In genomic region chr20:63521602-63522001, GRCh38 we compare ENCODE assay signal across 9 cellular contexts. TPM values are rescaled to one million over a fixed set of nuclear protein-coding genes. Genes with fewer than 3 reads are reported as not detected.
DNase-seq lines count a peak whose midpoint lies in the region; ATAC-seq and TF ChIP-seq lines count a peak whose summit lies in the region.
"Had no signal": no experiment of that assay in that cellular context is flagged by ENCODE, and none has a peak within 500 bp of the region (broad histone marks: within the 10 kb centered on the region; RNA-seq: fewer than 3 reads in every experiment).

No MANE protein-coding gene starts in this region.

- peaks cover 12% of the 10 kb centered on the region for H3K79me1 ChIP-seq in mesendoderm (ENCODE audit: low read length)

- H3K9ac ChIP-seq in mesendoderm (ENCODE audit: low read length) = peak overlapping the region; percentile 97

- H2BK120ac ChIP-seq in mesendoderm (ENCODE audit: low read depth, low read length) = no peak overlapping the region

- peaks cover 5% of the 10 kb centered on the region for H3K4me1 Mint-ChIP-seq in activated naive CD4-positive, alpha-beta T cell treated with anti-CD3 and anti-CD28 coated beads, Interleukin-2, amount 50 U/mL, for 24 hours

- H3K27me3 ChIP-seq in mesendoderm (ENCODE audit: insufficient read depth, low read length, poor library complexity) = no peaks in the 10 kb centered on the region

- peaks cover 4% of the 10 kb centered on the region for H3K79me2 ChIP-seq in mesendoderm (ENCODE audit: control insufficient read depth, insufficient read depth, low read length)

- H2BK15ac ChIP-seq in mesendoderm (replicated peaks; ENCODE audit: low read depth) = no peak overlapping the region

- no peaks in the 10 kb centered on the region for H3K27me3 Mint-ChIP-seq in activated naive CD4-positive, alpha-beta T cell treated with anti-CD3 and anti-CD28 coated beads, Interleukin-2, amount 50 U/mL, for 24 hours

- no peaks in the 10 kb centered on the region for H3K9me3 Mint-ChIP-seq in activated naive CD4-positive, alpha-beta T cell treated with anti-CD3 and anti-CD28 coated beads, Interleukin-2, amount 50 U/mL, for 24 hours

- no CpG with 5 or more reads among the region's 23 CpGs for WGBS in mesendoderm (ENCODE audit: extremely low coverage, insufficient coverage, low lambda C conversion rate)
- WGBS in urinary bladder = 20% methylated on average over 23 of the region's 23 CpGs

- no peak overlapping the region for H3K4ac ChIP-seq in mesendoderm (ENCODE audit: low read depth, low read length)

- H4K5ac ChIP-seq in mesendoderm (ENCODE audit: low read length) = no peak overlapping the region

- no peak overlapping the region for H3K23ac ChIP-seq in mesendoderm (ENCODE audit: low read length)

- H3K18ac ChIP-seq in mesendoderm (ENCODE audit: low read length) = peak overlapping the region; percentile 8

- no peaks in the 10 kb centered on the region for H3K4me1 ChIP-seq in mesendoderm (ENCODE audit: control insufficient read depth, low read depth, low read length)
- peaks cover 1% of the 10 kb centered on the region for H3K4me1 ChIP-seq in urinary bladder (ENCODE audit: insufficient read depth)

- no peak for ATAC-seq in HG02970 (IDR thresholded peaks at IDR 0.05; ENCODE audit: low FRiP score, unreplicated experiment)

- no peak for DNase-seq in activated naive CD4-positive, alpha-beta T cell treated with Interleukin-2 at 50 U/mL for 16 hours
- DNase-seq in coronary artery (ENCODE audit: low spot score) (no peak), mesendoderm (no peak), ecto neural progenitor cell (ENCODE audit: low spot score) (no peak), GM03348 (ENCODE audit: low spot score) (no peak)
- DNase-seq: NCI-H524 treated with DMSO at 0.1 percent for 48 hours had no signal

- no peak overlapping the region for H3K27ac Mint-ChIP-seq in activated naive CD4-positive, alpha-beta T cell treated with anti-CD3 and anti-CD28 coated beads, Interleukin-2, amount 50 U/mL, for 24 hours

- peak overlapping the region; percentile 85 for H3K4me3 Mint-ChIP-seq in activated naive CD4-positive, alpha-beta T cell treated with anti-CD3 and anti-CD28 coated beads, Interleukin-2, amount 50 U/mL, for 24 hours

- peaks cover 9% of the 10 kb centered on the region for H3K36me3 Mint-ChIP-seq in activated naive CD4-positive, alpha-beta T cell treated with anti-CD3 and anti-CD28 coated beads, Interleukin-2, amount 50 U/mL, for 24 hours

- peak overlapping the region; percentile 95 for H3K56ac ChIP-seq in mesendoderm (ENCODE audit: low read length)

- no peaks in the 10 kb centered on the region for H3K36me3 ChIP-seq in mesendoderm (ENCODE audit: control insufficient read depth, insufficient read depth, low read length)
- H3K36me3 ChIP-seq in urinary bladder (ENCODE audit: insufficient read depth) = no peaks in the 10 kb centered on the region

- peak overlapping the region; percentile 96 for H3K4me2 ChIP-seq in mesendoderm (ENCODE audit: low read length)

- no peak overlapping the region for H2BK5ac ChIP-seq in mesendoderm (ENCODE audit: low read length)

- TF ChIP-seq CTCF in coronary artery (IDR thresholded peaks at IDR 0.05) = no peak

- H3K27ac ChIP-seq in coronary artery = peak overlapping the region in 1 of 2 donors; percentile 97
- no peak overlapping the region for H3K27ac ChIP-seq in mesendoderm (ENCODE audit: low read depth, low read length)
- peak overlapping the region; percentile 35 for H3K27ac ChIP-seq in urinary bladder (ENCODE audit: low read depth)

- no peak overlapping the region for H4K8ac ChIP-seq in mesendoderm (ENCODE audit: low read depth, low read length)

- H3K4me3 ChIP-seq in coronary artery = peak overlapping the region; percentile 88
- H3K4me3 ChIP-seq in mesendoderm (ENCODE audit: low read length) = peak overlapping the region; percentile 82
- peak overlapping the region; percentile 90 for H3K4me3 ChIP-seq in urinary bladder (ENCODE audit: low read depth, low read length)

- no peak overlapping the region for H2AK5ac ChIP-seq in mesendoderm (ENCODE audit: low read length)

RNA-seq across cellular contexts. Expression of gene PPDPF, which starts 1.0 kb away (rescaled TPM):
- 145 TPM for polyA plus RNA-seq in mesendoderm (2013, experiment 1 of 2)
- polyA plus RNA-seq in mesendoderm (2013, experiment 2 of 2) = 147 TPM
- 44.7 TPM for total RNA-seq in urinary bladder
- polyA plus RNA-seq in urinary bladder = 545 TPM

RNA-seq across cellular contexts. Expression of gene PTK6, which starts 15.6 kb away (rescaled TPM):
- 0.08 TPM for polyA plus RNA-seq in mesendoderm (2013, experiment 1 of 2)
- 0.07 TPM for polyA plus RNA-seq in mesendoderm (2013, experiment 2 of 2)
- 2.8 TPM for total RNA-seq in urinary bladder
- polyA plus RNA-seq in urinary bladder = 3.4 TPM

RNA-seq across cellular contexts. Expression of gene EEF1A2, which starts 22.7 kb away (rescaled TPM):
- 8.6 TPM for polyA plus RNA-seq in mesendoderm (2013, experiment 1 of 2)
- polyA plus RNA-seq in mesendoderm (2013, experiment 2 of 2) = 9.6 TPM
- 11.2 TPM for total RNA-seq in urinary bladder
- polyA plus RNA-seq in urinary bladder = 5.1 TPM

RNA-seq across cellular contexts. Expression of gene SRMS, which starts 25.9 kb away (rescaled TPM):
- polyA plus RNA-seq in mesendoderm (2013, experiment 1 of 2) = 0.11 TPM
- 0.10 TPM for polyA plus RNA-seq in mesendoderm (2013, experiment 2 of 2)
- 0.48 TPM for total RNA-seq in urinary bladder
- polyA plus RNA-seq in urinary bladder = not detected

RNA-seq across cellular contexts. Expression of gene FNDC11, which starts 32.4 kb away (rescaled TPM):
- polyA plus RNA-seq in mesendoderm (2013, experiment 1 of 2) = 1.3 TPM
- 1.5 TPM for polyA plus RNA-seq in mesendoderm (2013, experiment 2 of 2)
- total RNA-seq in urinary bladder = 0.63 TPM
- polyA plus RNA-seq in urinary bladder = 0.98 TPM
